ENCODE assay signal across 1 cellular context in genomic region chr17:79078476-79079190, GRCh38.
TF ChIP-seq lines count a peak whose summit lies in the region.

No MANE protein-coding gene starts in this region.

TF ChIP-seq in HepG2, 621 proteins besides CTCF, POLR2A, EP300 and RAD21:
- TF ChIP-seq ATF7-NPFF (CRISPR knock-in tag; IDR thresholded peaks at IDR 0.05; ENCODE audit: low read depth) = no peak
- no peak for TF ChIP-seq MZF1 (CRISPR knock-in tag; IDR thresholded peaks at IDR 0.05; ENCODE audit: borderline replicate concordance)
- TF ChIP-seq ATF4 (CRISPR knock-in tag; IDR thresholded peaks at IDR 0.05) = no peak
- no peak for TF ChIP-seq ZNF207 (IDR thresholded peaks at IDR 0.05; ENCODE audit: borderline replicate concordance)
- TF ChIP-seq ZBTB44 (CRISPR knock-in tag; IDR thresholded peaks at IDR 0.05) = no peak
- TF ChIP-seq FOXJ3 (CRISPR knock-in tag; IDR thresholded peaks at IDR 0.05; ENCODE audit: borderline replicate concordance) = no peak
- no peak for TF ChIP-seq PAWR (CRISPR knock-in tag; IDR thresholded peaks at IDR 0.05; ENCODE audit: borderline replicate concordance)
- TF ChIP-seq ZEB1 (IDR thresholded peaks at IDR 0.05; ENCODE audit: insufficient replicate concordance, low read depth) = no peak
- no peak for TF ChIP-seq MIER3 (CRISPR knock-in tag; IDR thresholded peaks at IDR 0.05; ENCODE audit: borderline replicate concordance)
- TF ChIP-seq ZBTB49 (CRISPR knock-in tag; IDR thresholded peaks at IDR 0.05; ENCODE audit: borderline replicate concordance) = no peak
- TF ChIP-seq FOXP4 (CRISPR knock-in tag; IDR thresholded peaks at IDR 0.05) = no peak
- no peak for TF ChIP-seq ZFP91 (CRISPR knock-in tag; IDR thresholded peaks at IDR 0.05; ENCODE audit: borderline replicate concordance)
- TF ChIP-seq CREBL2 (CRISPR knock-in tag; IDR thresholded peaks at IDR 0.05; ENCODE audit: borderline replicate concordance) = no peak
- TF ChIP-seq ETV6 (CRISPR knock-in tag; conservative IDR thresholded peaks at IDR 0.05) = no peak
- TF ChIP-seq ZNF354B (CRISPR knock-in tag; IDR thresholded peaks at IDR 0.05) = no peak
- TF ChIP-seq FOXK2 (IDR thresholded peaks at IDR 0.05) = no peak
- no peak for TF ChIP-seq ZNF577 (CRISPR knock-in tag; IDR thresholded peaks at IDR 0.05; ENCODE audit: borderline replicate concordance, low read depth)
